In genomic region chr6:148348335-148348734, GRCh38 we compare ENCODE assay signal across 21 cellular contexts.
"Had no signal": no experiment of that assay in that cellular context is flagged by ENCODE, and none has a peak within 500 bp of the region (broad histone marks: within the 10 kb centered on the region; RNA-seq: fewer than 3 reads in every experiment).

No MANE protein-coding gene starts in this region.

- DNase-seq: activated CD4-positive, alpha-beta T cell treated with anti-CD3 and anti-CD28 coated beads, Interleukin-2, amount 10 ng/mL, durations not matched to agents 24 days and 14 days; activated CD4-positive, CD25-positive, alpha-beta regulatory T cell; activated CD8-positive, alpha-beta memory T cell treated with anti-CD3 and anti-CD28 coated beads, Interleukin-2, amount 50 U/mL, for 4 hours; activated naive CD4-positive, alpha-beta T cell treated with anti-CD3 and anti-CD28 coated beads, Interleukin-2, amount 10 ng/mL, durations not matched to agents 7 days and 5 days; activated naive CD8-positive, alpha-beta T cell treated with anti-CD3 and anti-CD28 coated beads, Interleukin-2, amount 50 U/mL, for 24 hours; activated T-cell treated with anti-CD3 and anti-CD28 coated beads, Interleukin-2, amount 50 U/mL, for 4 hours; aorta; brain microvascular endothelial cell; central memory CD4-positive, alpha-beta T cell; dorsolateral prefrontal cortex; foreskin melanocyte; glutamatergic neuron; hypothalamus; left ventricle myocardium inferior; mammary epithelial cell; stimulated activated CD4-positive, alpha-beta T cell treated with anti-CD3 and anti-CD28 coated beads, Interleukin-12 subunit alpha, Interleukin-12 subunit beta, amount 100 ng/mL, for 4 hours; stimulated activated CD4-positive, alpha-beta T cell treated with anti-CD3 and anti-CD28 coated beads, Interleukin-1b, Interleukin-23, amount 100 ng/mL, for 48 hours; stimulated activated naive CD8-positive, alpha-beta T cell treated with anti-CD3 and anti-CD28 coated beads, Interleukin-15, Interleukin-2, amounts not matched to agents 100 U/mL and 50 U/mL, for 24 hours; transverse colon had no signal

- H3K36me3 ChIP-seq: brain microvascular endothelial cell, left ventricle myocardium inferior, prostate gland, transverse colon had no signal

- H3K27ac ChIP-seq: brain microvascular endothelial cell, prostate gland, right atrium auricular region, transverse colon had no signal

- ATAC-seq: activated naive CD8-positive, alpha-beta T cell treated with anti-CD3 and anti-CD28 coated beads, Interleukin-2, amount 50 U/mL, for 24 hours; activated T-cell treated with anti-CD3 and anti-CD28 coated beads, Interleukin-2, amount 50 U/mL, for 4 hours; stimulated activated naive CD8-positive, alpha-beta T cell treated with anti-CD3 and anti-CD28 coated beads, Interleukin-15, Interleukin-2, amounts not matched to agents 100 U/mL and 50 U/mL, for 24 hours had no signal

- H3K4me3 ChIP-seq: dorsolateral prefrontal cortex, left ventricle myocardium inferior, prostate gland, right atrium auricular region, transverse colon had no signal

- H3K27me3 ChIP-seq: brain microvascular endothelial cell, right atrium auricular region, transverse colon had no signal

- H3K4me1 ChIP-seq: prostate gland had no signal

- H3K9me3 ChIP-seq: left ventricle myocardium inferior, prostate gland, right atrium auricular region, transverse colon had no signal
